Comparison of ENCODE assay signal across 30 cellular contexts in genomic region chr6:91926827-91927226, GRCh38.
"Had no signal": no experiment of that assay in that cellular context is flagged by ENCODE, and none has a peak within 500 bp of the region (broad histone marks: within the 10 kb centered on the region; RNA-seq: fewer than 3 reads in every experiment).

No MANE protein-coding gene starts in this region.

- H3K27me3 Mint-ChIP-seq: activated B cell treated with CpG ODN at 0.5 μM for 24 hours; activated CD8-positive, alpha-beta T cell treated with anti-CD3 and anti-CD28 coated beads for 36 hours; activated naive CD8-positive, alpha-beta T cell; activated T-helper 17 cell treated with anti-CD3 and anti-CD28 coated beads, Interleukin-2, amount 50 U/mL, for 72 hours; dendritic cell treated with granulocyte-macrophage colony-stimulating factor and Interleukin-4, amounts not matched to agents 40 ng/mL and 50 ng/mL, for 4 days; T-helper 17 cell had no signal

- ATAC-seq: activated CD4-positive, CD25-positive, alpha-beta regulatory T cell treated with anti-CD3 and anti-CD28 coated beads, Interleukin-2, amount 50 U/mL, for 24 hours; activated CD8-positive, alpha-beta T cell treated with anti-CD3 and anti-CD28 coated beads for 36 hours; activated T-cell treated with anti-CD3 and anti-CD28 coated beads, Interleukin-2, amount 50 U/mL, for 4 hours; activated T-helper 17 cell treated with anti-CD3 and anti-CD28 coated beads, Interleukin-2, amount 50 U/mL, for 72 hours; body of pancreas; esophagus mucosa; heart left ventricle; T-helper 17 cell had no signal

- H3K4me3 Mint-ChIP-seq: activated B cell treated with CpG ODN at 0.5 μM for 24 hours; activated CD8-positive, alpha-beta T cell treated with anti-CD3 and anti-CD28 coated beads for 36 hours; activated naive CD8-positive, alpha-beta T cell; activated T-cell treated with anti-CD3 and anti-CD28 coated beads, Interleukin-2, amount 50 U/mL, for 4 hours; activated T-helper 17 cell treated with anti-CD3 and anti-CD28 coated beads, Interleukin-2, amount 50 U/mL, for 72 hours; dendritic cell treated with granulocyte-macrophage colony-stimulating factor and Interleukin-4, amounts not matched to agents 40 ng/mL and 50 ng/mL, for 4 days; endodermal cell; T-helper 17 cell; T-helper 2 cell treated with Interferon-gamma antibody and Interleukin-4, amounts not matched to agents 5 μg/mL and 100 μg/mL, for 36 hours had no signal

- H3K36me3 Mint-ChIP-seq: activated naive CD8-positive, alpha-beta T cell had no signal

- H3K4me1 ChIP-seq: body of pancreas, heart left ventricle had no signal

- H3K27ac ChIP-seq: body of pancreas, coronary artery, dorsolateral prefrontal cortex, heart left ventricle, WERI-Rb-1 had no signal

- DNase-seq: activated B cell treated with CpG ODN at 0.5 μM for 24 hours; activated CD4-positive, alpha-beta T cell treated with anti-CD3 and anti-CD28 coated beads for 48 hours; activated CD4-positive, alpha-beta T cell treated with anti-CD3 and anti-CD28 coated beads, Interleukin-2, amount 50 U/mL, for 1 hour; activated CD4-positive, alpha-beta T cell treated with anti-CD3 and anti-CD28 coated beads, Interleukin-2, amount 50 U/mL, for 48 hours; activated CD8-positive, alpha-beta memory T cell treated with anti-CD3 and anti-CD28 coated beads for 24 hours; activated CD8-positive, alpha-beta T cell treated with anti-CD3 and anti-CD28 coated beads for 36 hours; activated effector memory CD4-positive, alpha-beta T cell treated with Interleukin-2 at 50 U/mL for 16 hours; activated gamma-delta T cell treated with Interleukin-2 at 50 U/mL for 16 hours; activated naive CD4-positive, alpha-beta T cell treated with anti-CD3 and anti-CD28 coated beads, Interleukin-2, amount 50 U/mL, for 16 hours; activated naive CD4-positive, alpha-beta T cell treated with Interleukin-2 at 50 U/mL for 16 hours; activated T-cell treated with anti-CD3 and anti-CD28 coated beads, Interleukin-2, amount 50 U/mL, for 4 hours; amygdala; body of pancreas; cerebellar nuclear complex; effector memory CD4-positive, alpha-beta T cell; endodermal cell; foreskin fibroblast; T-helper 1 cell; T-helper 17 cell; T1000; WERI-Rb-1 had no signal

- H3K27me3 ChIP-seq: body of pancreas, dorsolateral prefrontal cortex, heart left ventricle had no signal

- H3K4me1 Mint-ChIP-seq: activated B cell treated with CpG ODN at 0.5 μM for 24 hours; activated T-helper 17 cell treated with anti-CD3 and anti-CD28 coated beads, Interleukin-2, amount 50 U/mL, for 72 hours; endodermal cell; T-helper 17 cell had no signal

- H3K4me3 ChIP-seq: body of pancreas, coronary artery, dorsolateral prefrontal cortex, heart left ventricle had no signal

- H3K36me3 ChIP-seq: heart left ventricle, WERI-Rb-1 had no signal

- H3K9me3 ChIP-seq: body of pancreas had no signal

- H3K27ac Mint-ChIP-seq: activated B cell treated with CpG ODN at 0.5 μM for 24 hours; activated CD8-positive, alpha-beta T cell treated with anti-CD3 and anti-CD28 coated beads for 36 hours; activated naive CD8-positive, alpha-beta T cell; activated T-helper 17 cell treated with anti-CD3 and anti-CD28 coated beads, Interleukin-2, amount 50 U/mL, for 72 hours; dendritic cell treated with granulocyte-macrophage colony-stimulating factor and Interleukin-4, amounts not matched to agents 40 ng/mL and 50 ng/mL, for 4 days; endodermal cell; T-helper 17 cell; T-helper 2 cell treated with Interferon-gamma antibody and Interleukin-4, amounts not matched to agents 5 μg/mL and 100 μg/mL, for 36 hours had no signal
